In the genomic region with DNA sequence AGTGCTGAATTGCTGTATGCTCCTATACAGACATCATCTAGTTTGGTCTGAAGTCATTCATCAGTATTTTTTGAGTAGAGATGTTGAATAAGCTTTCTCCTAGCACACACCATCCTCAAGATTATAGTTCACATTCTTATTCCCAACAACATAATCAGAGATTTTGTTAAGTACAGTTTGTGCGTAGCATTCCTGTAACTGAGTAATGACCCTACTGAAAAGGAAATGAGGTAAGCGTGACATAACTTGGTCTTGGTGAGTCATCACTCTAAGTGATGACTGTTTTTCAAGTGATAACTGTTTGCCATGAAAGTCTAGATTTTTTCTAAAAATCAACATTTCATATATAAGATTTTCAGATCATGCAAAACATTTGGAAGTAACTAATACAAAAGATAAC, we compare ENCODE assay signal across 1 cellular context.
TF ChIP-seq lines count a peak whose summit lies in the region.

No MANE protein-coding gene starts in this region.

TF ChIP-seq in HEK293, 187 proteins besides CTCF, POLR2A, EP300 and RAD21 (continued from another document):
- peak; percentile 73; the same call in 1 of the 2 replicates for TF ChIP-seq ZNF362 (tag by site-specific recombination; IDR thresholded peaks at IDR 0.05)
- no peak for TF ChIP-seq KLF17 (tag by site-specific recombination; IDR thresholded peaks at IDR 0.05)
- TF ChIP-seq ZNF645 (tag by site-specific recombination; IDR thresholded peaks at IDR 0.05): no peak
- no peak for TF ChIP-seq ZNF596 (tag by site-specific recombination; IDR thresholded peaks at IDR 0.05)
- no peak for TF ChIP-seq ZNF416 (tag by site-specific recombination; IDR thresholded peaks at IDR 0.05)
- TF ChIP-seq, protein P1, sequence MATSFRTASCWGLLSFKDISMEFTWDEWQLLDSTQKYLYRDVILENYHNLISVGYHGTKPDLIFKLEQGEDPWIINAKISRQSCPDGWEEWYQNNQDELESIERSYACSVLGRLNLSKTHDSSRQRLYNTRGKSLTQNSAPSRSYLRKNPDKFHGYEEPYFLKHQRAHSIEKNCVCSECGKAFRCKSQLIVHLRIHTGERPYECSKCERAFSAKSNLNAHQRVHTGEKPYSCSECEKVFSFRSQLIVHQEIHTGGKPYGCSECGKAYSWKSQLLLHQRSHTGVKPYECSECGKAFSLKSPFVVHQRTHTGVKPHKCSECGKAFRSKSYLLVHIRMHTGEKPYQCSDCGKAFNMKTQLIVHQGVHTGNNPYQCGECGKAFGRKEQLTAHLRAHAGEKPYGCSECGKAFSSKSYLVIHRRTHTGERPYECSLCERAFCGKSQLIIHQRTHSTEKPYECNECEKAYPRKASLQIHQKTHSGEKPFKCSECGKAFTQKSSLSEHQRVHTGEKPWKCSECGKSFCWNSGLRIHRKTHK (tag by site-specific recombination; IDR thresholded peaks at IDR 0.05): 0 out of 2 replicates have a peak, but pooled peaks have one; percentile 25
TF ChIP-seq in HEK293: peak in this region for 14.
